ENCODE assay signal across 8 cellular contexts in genomic region chr4:3368841-3369760, GRCh38.
DNase-seq lines count a peak whose midpoint lies in the region; ATAC-seq and TF ChIP-seq lines count a peak whose summit lies in the region.

No MANE protein-coding gene starts in this region.

- no peak for ATAC-seq in Right ventricle myocardium inferior
- ATAC-seq in activated T-cell treated with anti-CD3 and anti-CD28 coated beads, Interleukin-2, amount 50 U/mL, for 4 hours = peak; percentile 18 to 32
- ATAC-seq in GM21529 (IDR thresholded peaks at IDR 0.05; ENCODE audit: unreplicated experiment) = no peak
- ATAC-seq in GM21447 (IDR thresholded peaks at IDR 0.05; ENCODE audit: unreplicated experiment) = no peak

- CTCF ChIA-PET in Calu3 (lab: Charles Lee) = no interaction called here

- TF ChIP-seq POLR2A in vagina (IDR thresholded peaks at IDR 0.05) = no peak

- intact Hi-C loops in left ventricle myocardium inferior (cut with micrococcal nuclease) = no loop called here
- intact Hi-C loops in Right ventricle myocardium inferior (cut with DNase I) = loop anchor here (1.0 kb wide), 1 partner anchor 17 kb away; no protein-coding TSS in a partner anchor
- intact Hi-C loops in vagina (cut with DNase I) = no loop called here
- intact Hi-C loops in Calu3 (cut with micrococcal nuclease; ENCODE audit: unreplicated experiment) = no loop called here

- H3K9me3 ChIP-seq in left ventricle myocardium inferior (replicated peaks) (no peaks in the 10 kb centered on the region), vagina (no peaks in the 10 kb centered on the region)

- H3K27me3 ChIP-seq in left ventricle myocardium inferior (ENCODE audit: low read depth) (no peaks in the 10 kb centered on the region), vagina (no peaks in the 10 kb centered on the region)

- no peaks in the 10 kb centered on the region for H3K36me3 Mint-ChIP-seq in activated T-cell treated with anti-CD3 and anti-CD28 coated beads, Interleukin-2, amount 50 U/mL, for 4 hours (ENCODE audit: insufficient read depth)
- H3K36me3 Mint-ChIP-seq in Calu3 (ENCODE audit: insufficient read depth, unreplicated experiment) = peaks cover 4% of the 10 kb centered on the region

- TF ChIP-seq CTCF in left ventricle myocardium inferior (IDR thresholded peaks at IDR 0.05; ENCODE audit: borderline replicate concordance) (no peak), vagina (IDR thresholded peaks at IDR 0.05) (no peak), Calu3 (IDR thresholded peaks at IDR 0.05; ENCODE audit: unreplicated experiment) (no peak)

- peak overlapping the region; percentile 76 for H3K4me3 Mint-ChIP-seq in activated T-cell treated with anti-CD3 and anti-CD28 coated beads, Interleukin-2, amount 50 U/mL, for 4 hours
- no peak overlapping the region for H3K4me3 Mint-ChIP-seq in Calu3 (ENCODE audit: low read depth, unreplicated experiment)

- peak overlapping the region; percentile 55 for H3K27ac ChIP-seq in left ventricle myocardium inferior (replicated peaks)
- peak overlapping the region; percentile 3 for H3K27ac ChIP-seq in vagina

- H3K9me3 Mint-ChIP-seq in activated T-cell treated with anti-CD3 and anti-CD28 coated beads, Interleukin-2, amount 50 U/mL, for 4 hours = no peaks in the 10 kb centered on the region
- no peaks in the 10 kb centered on the region for H3K9me3 Mint-ChIP-seq in Calu3 (ENCODE audit: low read depth, unreplicated experiment)

- peaks cover 15% of the 10 kb centered on the region for H3K27me3 Mint-ChIP-seq in activated T-cell treated with anti-CD3 and anti-CD28 coated beads, Interleukin-2, amount 50 U/mL, for 4 hours (ENCODE audit: low read depth)
- H3K27me3 Mint-ChIP-seq in Calu3 (ENCODE audit: unreplicated experiment) = no peaks in the 10 kb centered on the region

- H3K36me3 ChIP-seq in left ventricle myocardium inferior (no peaks in the 10 kb centered on the region), vagina (no peaks in the 10 kb centered on the region)

- BruUV-seq in Calu3 (replicated peaks; lab: Mats Ljungman, UMichigan) = no TSS peak

- H3K4me1 ChIP-seq in left ventricle myocardium inferior (peaks cover 56% of the 10 kb centered on the region), vagina (peaks cover 43% of the 10 kb centered on the region)

- no peak overlapping the region for H3K27ac Mint-ChIP-seq in Calu3 (ENCODE audit: unreplicated experiment)

- peaks cover 36% of the 10 kb centered on the region for H3K4me1 Mint-ChIP-seq in activated T-cell treated with anti-CD3 and anti-CD28 coated beads, Interleukin-2, amount 50 U/mL, for 4 hours (ENCODE audit: low read depth)
- no peaks in the 10 kb centered on the region for H3K4me1 Mint-ChIP-seq in Calu3 (ENCODE audit: low read depth, unreplicated experiment)

- H3K4me3 ChIP-seq in left ventricle myocardium inferior (peak overlapping the region; percentile 60), vagina (peak overlapping the region in 1 of 2 donors; percentile 14)

- DNase-seq in left ventricle myocardium inferior (no peak), Right ventricle myocardium inferior (ENCODE audit: missing footprints) (no peak), inferior parietal cortex (ENCODE audit: extremely low spot score) (peak; percentile 27), vagina (ENCODE audit: extremely low spot score in 2 of 2) (peak in 1 of 2 donors; percentile 64), Calu3 (no peak)
- DNase-seq in activated T-cell treated with anti-CD3 and anti-CD28 coated beads, Interleukin-2, amount 50 U/mL, for 4 hours = no peak

Comparison
In these comparisons a context has a peak if more than half of its experiments do, and no peak if none do; other contexts are left out.
1. ATAC-seq: peak in activated T-cell treated with anti-CD3 and anti-CD28 coated beads, Interleukin-2, amount 50 U/mL, for 4 hours (2 of 2); none in Right ventricle myocardium inferior (single experiment), GM21529 (single experiment) and GM21447 (single experiment).